1 cellular context compared by ENCODE assay signal in genomic region chr3:5165698-5166097, GRCh38.
TF ChIP-seq lines count a peak whose summit lies in the region.

No MANE protein-coding gene starts in this region.

TF ChIP-seq in GM23338, 12 proteins besides CTCF, POLR2A, EP300 and RAD21:
- TF ChIP-seq STAT1 (IDR thresholded peaks at IDR 0.05; ENCODE audit: unreplicated experiment) = no peak
- no peak for TF ChIP-seq ZNF331 (CRISPR knock-in tag; IDR thresholded peaks at IDR 0.05; ENCODE audit: low read depth)
- no peak for TF ChIP-seq ZNF114 (CRISPR knock-in tag; IDR thresholded peaks at IDR 0.05)
- TF ChIP-seq, protein P1, sequence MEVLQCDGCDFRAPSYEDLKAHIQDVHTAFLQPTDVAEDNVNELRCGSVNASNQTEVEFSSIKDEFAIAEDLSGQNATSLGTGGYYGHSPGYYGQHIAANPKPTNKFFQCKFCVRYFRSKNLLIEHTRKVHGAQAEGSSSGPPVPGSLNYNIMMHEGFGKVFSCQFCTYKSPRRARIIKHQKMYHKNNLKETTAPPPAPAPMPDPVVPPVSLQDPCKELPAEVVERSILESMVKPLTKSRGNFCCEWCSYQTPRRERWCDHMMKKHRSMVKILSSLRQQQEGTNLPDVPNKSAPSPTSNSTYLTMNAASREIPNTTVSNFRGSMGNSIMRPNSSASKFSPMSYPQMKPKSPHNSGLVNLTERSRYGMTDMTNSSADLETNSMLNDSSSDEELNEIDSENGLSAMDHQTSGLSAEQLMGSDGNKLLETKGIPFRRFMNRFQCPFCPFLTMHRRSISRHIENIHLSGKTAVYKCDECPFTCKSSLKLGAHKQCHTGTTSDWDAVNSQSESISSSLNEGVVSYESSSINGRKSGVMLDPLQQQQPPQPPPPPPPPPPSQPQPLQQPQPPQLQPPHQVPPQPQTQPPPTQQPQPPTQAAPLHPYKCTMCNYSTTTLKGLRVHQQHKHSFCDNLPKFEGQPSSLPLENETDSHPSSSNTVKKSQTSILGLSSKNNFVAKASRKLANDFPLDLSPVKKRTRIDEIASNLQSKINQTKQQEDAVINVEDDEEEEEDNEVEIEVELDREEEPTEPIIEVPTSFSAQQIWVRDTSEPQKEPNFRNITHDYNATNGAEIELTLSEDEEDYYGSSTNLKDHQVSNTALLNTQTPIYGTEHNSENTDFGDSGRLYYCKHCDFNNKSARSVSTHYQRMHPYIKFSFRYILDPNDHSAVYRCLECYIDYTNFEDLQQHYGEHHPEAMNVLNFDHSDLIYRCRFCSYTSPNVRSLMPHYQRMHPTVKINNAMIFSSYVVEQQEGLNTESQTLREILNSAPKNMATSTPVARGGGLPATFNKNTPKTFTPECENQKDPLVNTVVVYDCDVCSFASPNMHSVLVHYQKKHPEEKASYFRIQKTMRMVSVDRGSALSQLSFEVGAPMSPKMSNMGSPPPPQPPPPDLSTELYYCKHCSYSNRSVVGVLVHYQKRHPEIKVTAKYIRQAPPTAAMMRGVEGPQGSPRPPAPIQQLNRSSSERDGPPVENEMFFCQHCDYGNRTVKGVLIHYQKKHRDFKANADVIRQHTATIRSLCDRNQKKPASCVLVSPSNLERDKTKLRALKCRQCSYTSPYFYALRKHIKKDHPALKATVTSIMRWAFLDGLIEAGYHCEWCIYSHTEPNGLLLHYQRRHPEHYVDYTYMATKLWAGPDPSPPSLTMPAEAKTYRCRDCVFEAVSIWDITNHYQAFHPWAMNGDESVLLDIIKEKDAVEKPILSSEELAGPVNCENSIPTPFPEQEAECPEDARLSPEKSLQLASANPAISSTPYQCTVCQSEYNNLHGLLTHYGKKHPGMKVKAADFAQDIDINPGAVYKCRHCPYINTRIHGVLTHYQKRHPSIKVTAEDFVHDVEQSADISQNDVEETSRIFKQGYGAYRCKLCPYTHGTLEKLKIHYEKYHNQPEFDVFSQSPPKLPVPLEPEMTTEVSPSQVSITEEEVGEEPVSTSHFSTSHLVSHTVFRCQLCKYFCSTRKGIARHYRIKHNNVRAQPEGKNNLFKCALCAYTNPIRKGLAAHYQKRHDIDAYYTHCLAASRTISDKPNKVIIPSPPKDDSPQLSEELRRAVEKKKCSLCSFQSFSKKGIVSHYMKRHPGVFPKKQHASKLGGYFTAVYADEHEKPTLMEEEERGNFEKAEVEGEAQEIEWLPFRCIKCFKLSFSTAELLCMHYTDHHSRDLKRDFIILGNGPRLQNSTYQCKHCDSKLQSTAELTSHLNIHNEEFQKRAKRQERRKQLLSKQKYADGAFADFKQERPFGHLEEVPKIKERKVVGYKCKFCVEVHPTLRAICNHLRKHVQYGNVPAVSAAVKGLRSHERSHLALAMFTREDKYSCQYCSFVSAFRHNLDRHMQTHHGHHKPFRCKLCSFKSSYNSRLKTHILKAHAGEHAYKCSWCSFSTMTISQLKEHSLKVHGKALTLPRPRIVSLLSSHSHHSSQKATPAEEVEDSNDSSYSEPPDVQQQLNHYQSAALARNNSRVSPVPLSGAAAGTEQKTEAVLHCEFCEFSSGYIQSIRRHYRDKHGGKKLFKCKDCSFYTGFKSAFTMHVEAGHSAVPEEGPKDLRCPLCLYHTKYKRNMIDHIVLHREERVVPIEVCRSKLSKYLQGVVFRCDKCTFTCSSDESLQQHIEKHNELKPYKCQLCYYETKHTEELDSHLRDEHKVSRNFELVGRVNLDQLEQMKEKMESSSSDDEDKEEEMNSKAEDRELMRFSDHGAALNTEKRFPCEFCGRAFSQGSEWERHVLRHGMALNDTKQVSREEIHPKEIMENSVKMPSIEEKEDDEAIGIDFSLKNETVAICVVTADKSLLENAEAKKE (CRISPR knock-in tag; IDR thresholded peaks at IDR 0.05) = no peak
- no peak for TF ChIP-seq NANOG (IDR thresholded peaks at IDR 0.05; ENCODE audit: borderline replicate concordance)
- no peak for TF ChIP-seq ETS1 (IDR thresholded peaks at IDR 0.05)
- TF ChIP-seq EZH2phosphoT487 (IDR thresholded peaks at IDR 0.05; ENCODE audit: unreplicated experiment) = no peak
- no peak for TF ChIP-seq JUNB (IDR thresholded peaks at IDR 0.05; ENCODE audit: unreplicated experiment)
- no peak for TF ChIP-seq CREB1 (CRISPR knock-in tag; IDR thresholded peaks at IDR 0.05; ENCODE audit: low read depth)
- TF ChIP-seq EZH2 (IDR thresholded peaks at IDR 0.05; ENCODE audit: low read depth, unreplicated experiment) = no peak
- TF ChIP-seq POLR2AphosphoS5 (IDR thresholded peaks at IDR 0.05; ENCODE audit: low read depth) = no peak
- no peak for TF ChIP-seq REST (IDR thresholded peaks at IDR 0.05; ENCODE audit: unreplicated experiment)
